Comparison of ENCODE assay signal across 15 cellular contexts in genomic region chr2:127134833-127135830, GRCh38. TPM values are rescaled to one million over a fixed set of nuclear protein-coding genes. Genes with fewer than 3 reads are reported as not detected.
DNase-seq lines count a peak whose midpoint lies in the region; ATAC-seq and TF ChIP-seq lines count a peak whose summit lies in the region.
"Had no signal": no experiment of that assay in that cellular context is flagged by ENCODE, and none has a peak within 500 bp of the region (broad histone marks: within the 10 kb centered on the region; RNA-seq: fewer than 3 reads in every experiment).

No MANE protein-coding gene starts in this region.

- H3K27ac ChIP-seq in caudate nucleus (ENCODE audit: low read depth, low read length), result peak overlapping the region; percentile 77
- no peak overlapping the region for H3K27ac ChIP-seq in gastroesophageal sphincter
- H3K27ac ChIP-seq: RWPE1 had no signal

- H3K27ac Mint-ChIP-seq in CD14-positive monocyte, result peak overlapping the region in 5 of 7 donors; percentile 6 to 72 (median 58)
- H3K27ac Mint-ChIP-seq: activated B cell treated with CpG ODN at 0.5 μM for 24 hours; activated T-cell treated with anti-CD3 and anti-CD28 coated beads, Interleukin-2, amount 50 U/mL, for 24 hours had no signal

- peaks cover 0 to 6% (median 2%) of the 10 kb centered on the region in 3 donors for H3K27me3 Mint-ChIP-seq in CD14-positive monocyte (ENCODE audit: low read depth in 3 of 3)
- H3K27me3 Mint-ChIP-seq: activated B cell treated with CpG ODN at 0.5 μM for 24 hours; activated T-cell treated with anti-CD3 and anti-CD28 coated beads, Interleukin-2, amount 50 U/mL, for 24 hours had no signal

- DNase-seq in CD14-positive monocyte (ENCODE audit: low spot score) (no peak), caudate nucleus (lab: John Stamatoyannopoulos, UW) (no peak), mucosa of gallbladder (ENCODE audit: low spot score) (peak; percentile 11), GM13977 (ENCODE audit: low spot score) (no peak), COLO829 (ENCODE audit: low spot score) (no peak), ACHN (no peak)
- DNase-seq: activated B cell treated with CpG ODN at 0.5 μM for 24 hours; activated T-cell treated with anti-CD3 and anti-CD28 coated beads, Interleukin-2, amount 50 U/mL, for 24 hours; erythroblast; immature natural killer cell; NCI-H1694; stimulated activated CD4-positive, alpha-beta T cell treated with anti-CD3 and anti-CD28 coated beads, Interleukin-4, amount 100 ng/mL, for 1 hour had no signal

- in situ Hi-C loops in GM13977 (cut with MboI; ENCODE audit: low pct_unique_long_range_greater_than_20kb, low sequenced_read_pairs, unreplicated experiment), result no loop called here
- in situ Hi-C loops in ACHN (cut with HindIII; ENCODE audit: low pct_ligation_motif_present, low pct_unique_long_range_greater_than_20kb, low sequenced_read_pairs), result no loop called here

- no peaks in the 10 kb centered on the region for H3K27me3 ChIP-seq in gastroesophageal sphincter

- no peak for TF ChIP-seq CTCF in CD14-positive monocyte (IDR thresholded peaks at IDR 0.05)
- TF ChIP-seq CTCF in gastroesophageal sphincter (IDR thresholded peaks at IDR 0.05), result no peak
- no peak for TF ChIP-seq CTCF in GM13977 (IDR thresholded peaks at IDR 0.05; ENCODE audit: extremely low read depth, insufficient read depth, missing control alignments)

- H3K4me3 Mint-ChIP-seq in CD14-positive monocyte, result peak overlapping the region; percentile 12 to 60
- H3K4me3 Mint-ChIP-seq: activated B cell treated with CpG ODN at 0.5 μM for 24 hours; activated T-cell treated with anti-CD3 and anti-CD28 coated beads, Interleukin-2, amount 50 U/mL, for 24 hours; immature natural killer cell had no signal

- TF ChIP-seq EP300 in gastroesophageal sphincter (IDR thresholded peaks at IDR 0.05), result no peak

- no peaks in the 10 kb centered on the region for H3K9me3 ChIP-seq in gastroesophageal sphincter

- peaks cover 0 to 9% (median 1%) of the 10 kb centered on the region in 7 donors for H3K9me3 Mint-ChIP-seq in CD14-positive monocyte
- H3K9me3 Mint-ChIP-seq: activated T-cell treated with anti-CD3 and anti-CD28 coated beads, Interleukin-2, amount 50 U/mL, for 24 hours had no signal

- H3K4me3 ChIP-seq in gastroesophageal sphincter, result no peak overlapping the region

- ATAC-seq in HG02759 (IDR thresholded peaks at IDR 0.05; ENCODE audit: unreplicated experiment), result peak; percentile 55
- no peak for ATAC-seq in gastroesophageal sphincter

- H3K36me3 Mint-ChIP-seq in CD14-positive monocyte, result no peaks in the 10 kb centered on the region

- no peaks in the 10 kb centered on the region for H3K36me3 ChIP-seq in gastroesophageal sphincter

- no peaks in the 10 kb centered on the region for H3K4me1 ChIP-seq in gastroesophageal sphincter

- 85 to 100% methylated on average over 1 to 10 of the region's 15 CpGs for WGBS in gastroesophageal sphincter (ENCODE audit: low coverage in 1 of 2), 2 donors

- no peak for TF ChIP-seq POLR2A in gastroesophageal sphincter (IDR thresholded peaks at IDR 0.05)

- peaks cover 28% of the 10 kb centered on the region for H3K4me1 Mint-ChIP-seq in CD14-positive monocyte
- H3K4me1 Mint-ChIP-seq: immature natural killer cell had no signal

- intact Hi-C loops in CD14-positive monocyte (cut with micrococcal nuclease), result no loop called here

RNA-seq across cellular contexts. Expression of gene BIN1, which starts 28.2 kb away (rescaled TPM):
- 1 to 10 TPM; 4.1 to 7.5 TPM for polyA plus RNA-seq in CD14-positive monocyte
- total RNA-seq in mucosa of gallbladder (131 TPM), gastroesophageal sphincter (100 to 1,000 TPM in 1 of 4 donors, 10 to 100 TPM in 3; 36.1 to 101 (median 53.9) TPM)
